In genomic region chr17:75430159-75430748, GRCh38 we compare ENCODE assay signal across 10 cellular contexts. TPM values are rescaled to one million over a fixed set of nuclear protein-coding genes. Genes with fewer than 3 reads are reported as not detected.
DNase-seq lines count a peak whose midpoint lies in the region; ATAC-seq, FAIRE-seq and TF ChIP-seq lines count a peak whose summit lies in the region.
"Had no signal": no experiment of that assay in that cellular context is flagged by ENCODE, and none has a peak within 500 bp of the region (broad histone marks: within the 10 kb centered on the region; RNA-seq: fewer than 3 reads in every experiment).

No MANE protein-coding gene starts in this region.

- TF ChIP-seq CTCF in gastrocnemius medialis (IDR thresholded peaks at IDR 0.05 in 4 of 5, conservative IDR thresholded peaks at IDR 0.05 in 1 of 5): no peak

- H3K4me1 ChIP-seq in gastrocnemius medialis: peaks cover 12 to 21% of the 10 kb centered on the region in 2 donors

- no peak overlapping the region for H3K4me3 ChIP-seq in gastrocnemius medialis
- H3K4me3 ChIP-seq: heart left ventricle had no signal

- H3K27ac ChIP-seq in gastrocnemius medialis: peak overlapping the region in 3 of 4 donors; percentile 22 to 53 (median 35)

- FAIRE-seq in G401.6 (lab: Jason Lieb, UNC): peak; percentile 87

- no peaks in the 10 kb centered on the region for H3K36me3 ChIP-seq in gastrocnemius medialis
- H3K36me3 ChIP-seq: heart left ventricle had no signal

- H3K9me3 ChIP-seq in gastrocnemius medialis: no peaks in the 10 kb centered on the region
- H3K9me3 ChIP-seq: heart left ventricle had no signal

- no peak for TF ChIP-seq POLR2A in gastrocnemius medialis (IDR thresholded peaks at IDR 0.05)

- no peaks in the 10 kb centered on the region for H3K9me3 Mint-ChIP-seq in activated T-cell treated with anti-CD3 and anti-CD28 coated beads, Interleukin-2, amount 50 U/mL, for 24 hours

- peaks cover 16% of the 10 kb centered on the region for H3K4me1 Mint-ChIP-seq in activated T-cell treated with anti-CD3 and anti-CD28 coated beads, Interleukin-2, amount 50 U/mL, for 24 hours (ENCODE audit: low read depth)

- DNase-seq in SK-MEL-5 (ENCODE audit: low read depth, low spot score) (peak; percentile 42), iPS DF 19.7 (ENCODE audit: low read depth, low spot score) (peak; percentile 73), gastrocnemius medialis (no peak), putamen (ENCODE audit: low spot score) (no peak), NCI-H1105 (lab: John Stamatoyannopoulos, UW) (no peak)
- no peak for DNase-seq in activated T-cell treated with anti-CD3 and anti-CD28 coated beads, Interleukin-2, amount 50 U/mL, for 24 hours
- DNase-seq: activated naive CD4-positive, alpha-beta T cell treated with anti-CD3 and anti-CD28 coated beads, Interleukin-2, amount 50 U/mL, for 16 hours; heart left ventricle had no signal

- H3K27me3 ChIP-seq in gastrocnemius medialis: no peaks in the 10 kb centered on the region
- H3K27me3 ChIP-seq: heart left ventricle had no signal

- intact Hi-C loops in gastrocnemius medialis (cut with DNase I; ENCODE audit: low total_unique reads): no loop called here

- no peak overlapping the region for H3K4me3 Mint-ChIP-seq in activated T-cell treated with anti-CD3 and anti-CD28 coated beads, Interleukin-2, amount 50 U/mL, for 24 hours

- H3K27me3 Mint-ChIP-seq in activated T-cell treated with anti-CD3 and anti-CD28 coated beads, Interleukin-2, amount 50 U/mL, for 24 hours: peaks cover 2% of the 10 kb centered on the region

- no peaks in the 10 kb centered on the region for H3K36me3 Mint-ChIP-seq in activated T-cell treated with anti-CD3 and anti-CD28 coated beads, Interleukin-2, amount 50 U/mL, for 24 hours (ENCODE audit: low read depth)

- H3K27ac Mint-ChIP-seq in activated T-cell treated with anti-CD3 and anti-CD28 coated beads, Interleukin-2, amount 50 U/mL, for 24 hours: no peak overlapping the region

- in situ Hi-C loops in SK-MEL-5 (cut with HindIII; ENCODE audit: low pct_unique_long_range_greater_than_20kb, low sequenced_read_pairs) (no loop called here), gastrocnemius medialis (cut with MboI; ENCODE audit: low sequenced_read_pairs in 4 of 4) (loop anchor here in 2 of 4 donors (10.0 to 25.0 kb wide), 2 partner anchors 65 to 157 kb away; partner anchors contain the start of gene MYO15B (in 1 of the 2))

- peak in 1 of 2 donors; percentile 47 for ATAC-seq in gastrocnemius medialis
- no peak for ATAC-seq in HG02759 (IDR thresholded peaks at IDR 0.05; ENCODE audit: unreplicated experiment)
- ATAC-seq: heart left ventricle had no signal

RNA-seq across cellular contexts. Expression of gene GRB2, which starts 24.8 kb away (rescaled TPM):
- 146 and 154 TPM in 2 replicates for total RNA-seq in SK-MEL-5 (2014; rRNA removed; shearing (Covaris generic))
- 161 and 217 TPM in 2 replicates for polyA plus RNA-seq in SK-MEL-5 (2015; cell fraction: cytosol; rRNA removed)
- polyA plus RNA-seq in SK-MEL-5 (2015; cell fraction: nucleus; rRNA removed): 29.6 and 36.2 TPM in 2 replicates
- 10 to 100 TPM; 41.7 to 88.5 (median 68.8) TPM for total RNA-seq in gastrocnemius medialis

RNA-seq across cellular contexts. Expression of gene TMEM94, which starts 26.2 kb away (rescaled TPM):
- total RNA-seq in SK-MEL-5 (2014; rRNA removed; shearing (Covaris generic)): 37.3 and 51.7 TPM in 2 replicates
- polyA plus RNA-seq in SK-MEL-5 (2015; cell fraction: cytosol; rRNA removed): 136 and 202 TPM in 2 replicates
- 437 and 529 TPM in 2 replicates for polyA plus RNA-seq in SK-MEL-5 (2015; cell fraction: nucleus; rRNA removed)
- 10 to 100 TPM; 56.5 to 85.5 (median 60.0) TPM for total RNA-seq in gastrocnemius medialis

Comparison
In these comparisons a context has a peak if more than half of its experiments do, and no peak if none do; other contexts are left out.
1. DNase-seq: peak in SK-MEL-5 (single experiment) and iPS DF 19.7 (single experiment); none in gastrocnemius medialis (0 of 2), activated T-cell treated with anti-CD3 and anti-CD28 coated beads, Interleukin-2, amount 50 U/mL, for 24 hours (single experiment), putamen (single experiment) and NCI-H1105 (single experiment).